ENCODE assay signal across 9 cellular contexts in the genomic region with DNA sequence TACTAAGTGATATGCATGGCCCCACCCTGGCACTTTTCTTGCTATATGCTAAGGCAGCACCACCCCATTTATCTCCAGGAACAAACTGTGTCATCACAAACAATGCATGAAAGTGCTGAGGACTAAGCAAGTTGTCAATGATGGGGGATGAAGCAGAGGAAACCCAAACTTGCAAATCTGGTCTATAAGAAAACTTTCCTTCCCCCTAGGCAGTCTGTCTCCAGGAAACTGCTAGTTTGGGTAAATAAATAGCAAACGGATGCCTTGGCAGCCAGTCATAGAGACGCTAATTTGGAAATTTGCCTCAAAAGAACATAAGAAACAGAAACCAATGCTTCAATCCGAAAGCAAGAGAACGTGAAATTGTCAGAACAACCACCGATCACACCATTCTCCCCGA. TPM values are rescaled to one million over a fixed set of nuclear protein-coding genes. Genes with fewer than 3 reads are reported as not detected.
A peak's percentile ranks its signal among the peaks of the same experiment; 100 is the strongest.
DNase-seq lines count a peak whose midpoint lies in the region; ATAC-seq lines count a peak whose summit lies in the region.
"Had no signal": no experiment of that assay in that cellular context is flagged by ENCODE, and none has a peak within 500 bp of the region (broad histone marks: within the 10 kb centered on the region; RNA-seq: fewer than 3 reads in every experiment).

No MANE protein-coding gene starts in this region.

- DNase-seq in M059J (ENCODE audit: low read depth): peak; percentile 96
- peak; percentile 62 for DNase-seq in fibroblast of the conjunctiva (ENCODE audit: low read depth)
- no peak for DNase-seq in COR-L47 (lab: John Stamatoyannopoulos, UW)
- no peak for DNase-seq in MV-4-11 (lab: John Stamatoyannopoulos, UW)
- no peak for DNase-seq in NCI-H1105 treated with DMSO at 0.1 percent for 48 hours (lab: John Stamatoyannopoulos, UW)

- H3K27ac ChIP-seq in skin epidermis: peak overlapping the region in 15 of 21 experiments; percentile 17 to 75 (median 44)
- H3K27ac ChIP-seq: cardiac muscle cell had no signal

- ATAC-seq in GM19043 (IDR thresholded peaks at IDR 0.05; ENCODE audit: low read depth, unreplicated experiment) (peak; percentile 66), GM21526 (IDR thresholded peaks at IDR 0.05; ENCODE audit: low FRiP score, unreplicated experiment) (no peak)

- peak overlapping the region in 3 of 7 experiments; percentile 8 to 14 (median 9) for H3K4me3 ChIP-seq in skin epidermis
- H3K4me3 ChIP-seq: cardiac muscle cell had no signal

RNA-seq across cellular contexts. Expression of gene HSBP1, which starts 5.6 kb away (rescaled TPM):
- total RNA-seq in M059J (2014; rRNA removed; shearing (Covaris generic)): 85.5 and 151 TPM in 2 replicates

Comparison
In these comparisons a context has a peak if more than half of its experiments do, and no peak if none do; other contexts are left out.
1. DNase-seq: peak in M059J (single experiment) and fibroblast of the conjunctiva (single experiment); none in COR-L47 (single experiment), MV-4-11 (single experiment) and NCI-H1105 treated with DMSO at 0.1 percent for 48 hours (single experiment).